In the genomic region with DNA sequence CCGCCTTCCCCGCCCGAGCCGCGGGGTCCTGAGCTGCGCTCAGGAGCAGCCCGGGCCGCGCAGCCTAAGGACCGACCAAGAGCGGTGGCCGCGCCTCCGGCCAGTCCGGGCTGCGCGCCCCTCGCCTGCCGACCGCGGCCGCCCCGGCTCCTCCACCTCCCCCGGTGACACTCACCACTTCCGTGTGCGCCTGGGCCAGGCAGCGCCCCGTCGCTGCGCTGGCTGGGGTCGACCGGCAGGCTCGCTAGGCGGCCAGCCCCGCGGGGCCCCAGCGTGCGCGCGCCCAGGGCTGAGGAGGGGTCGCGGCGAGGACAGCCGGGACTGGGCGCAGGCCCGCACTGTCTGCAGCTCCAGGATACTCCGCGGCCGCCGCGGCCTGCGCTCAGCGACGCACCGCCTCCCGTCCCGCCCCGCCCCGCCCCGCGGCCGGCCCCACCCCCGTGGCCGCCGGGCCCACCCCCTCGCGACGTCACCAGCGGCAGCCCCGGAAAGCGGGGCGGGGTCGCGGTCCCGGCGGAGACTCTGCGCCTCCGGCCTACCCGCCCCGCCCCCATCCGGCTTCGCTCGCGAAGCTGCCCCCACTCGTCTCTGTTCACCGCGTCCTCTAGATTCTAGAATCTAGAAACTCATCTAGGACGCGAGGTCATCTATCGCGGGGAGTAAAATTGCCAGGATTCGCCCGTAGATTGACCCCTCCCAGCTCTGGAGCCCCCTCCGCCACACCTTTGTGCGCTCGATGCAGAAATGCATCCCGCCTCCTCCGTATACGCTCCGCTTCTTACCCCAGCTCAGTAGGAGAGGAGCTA, we compare ENCODE assay signal across 8 cellular contexts. TPM values are rescaled to one million over a fixed set of nuclear protein-coding genes. Genes with fewer than 3 reads are reported as not detected.
A peak's percentile ranks its signal among the peaks of the same experiment; 100 is the strongest.
DNase-seq lines count a peak whose midpoint lies in the region; ATAC-seq and TF ChIP-seq lines count a peak whose summit lies in the region.

A gene (minus strand): TSS at position 392 of the 806 bp plus-strand sequence. CDS start 80,285 bp downstream, outside the sequence.

- no peaks in the 10 kb centered on the region for H3K27me3 Mint-ChIP-seq in chondrocyte (ENCODE audit: low read depth)

- TF ChIP-seq POLR2A in GM18951 (IDR thresholded peaks at IDR 0.05; ENCODE audit: extremely low read depth, insufficient read depth, insufficient read length): peak; percentile 85

- H3K9me3 Mint-ChIP-seq in chondrocyte (ENCODE audit: low read depth): no peaks in the 10 kb centered on the region

- TF ChIP-seq CTCF in AG10803 (conservative IDR thresholded peaks at IDR 0.05; ENCODE audit: low read length) (no peak), chondrocyte (IDR thresholded peaks at IDR 0.05) (peak; percentile 36)

- DNase-seq in AG10803 (ENCODE audit: low read depth) (peak; percentile 73), NCI-H226 (peak; percentile 45), chondrocyte (ENCODE audit: low spot score) (no peak), kidney tubule cell (ENCODE audit: low spot score) (peak; percentile 86)
- DNase-seq in activated CD4-positive, alpha-beta T cell treated with anti-CD3 and anti-CD28 coated beads for 24 hours (ENCODE audit: low read depth in 2 of 2): peak; percentile 82 to 87
- peak; percentile 73 to 85 for DNase-seq in stimulated activated CD4-positive, alpha-beta T cell treated with anti-CD3 and anti-CD28 coated beads, Interleukin-1b, Interleukin-23, amount 100 ng/mL, for 1 hour (ENCODE audit: low read depth in 2 of 2)

- peaks cover 43% of the 10 kb centered on the region for H3K4me1 Mint-ChIP-seq in chondrocyte (ENCODE audit: low read depth)

- peak; percentile 73 for ATAC-seq in HG03159 (IDR thresholded peaks at IDR 0.05; ENCODE audit: unreplicated experiment)

- H3K36me3 Mint-ChIP-seq in chondrocyte (ENCODE audit: low read depth): no peaks in the 10 kb centered on the region

- peak within 1 kb of the TSS; percentile 93 for H3K4me3 Mint-ChIP-seq in chondrocyte (ENCODE audit: unreplicated experiment)

- H3K4me3 ChIP-seq in AG10803 (ENCODE audit: low read length): peak within 1 kb of the TSS; percentile 96

- peak within 1 kb of the TSS; percentile 94 for H3K27ac Mint-ChIP-seq in chondrocyte (ENCODE audit: unreplicated experiment)

- in situ Hi-C loops in GM18951 (cut with MboI; ENCODE audit: low sequenced_read_pairs, unreplicated experiment): no loop called here

RNA-seq across cellular contexts. Expression of the gene that starts here (rescaled TPM):
- total RNA-seq in chondrocyte: 105 to 112 TPM (median 110 TPM) in 3 replicates
